ENCODE assay signal across 8 cellular contexts in genomic region chr10:122374246-122374858, GRCh38. TPM values are rescaled to one million over a fixed set of nuclear protein-coding genes. Genes with fewer than 3 reads are reported as not detected.
DNase-seq lines count a peak whose midpoint lies in the region; ATAC-seq and TF ChIP-seq lines count a peak whose summit lies in the region.

PLEKHA1 (plus strand) TSS chr10:122374708; CDS start chr10:122393201, 18,493 bp downstream.

- H3K36me3 ChIP-seq in BLaER1 treated with 17β-estradiol and CSF1 and Interleukin-3, amounts not matched to agents 10 nM and 100 nM: peaks cover 0 to 4% (median 0%) of the 10 kb centered on the region in 11 experiments; a peak in 2 of 22 replicates
- H3K36me3 ChIP-seq in effector memory CD4-positive, alpha-beta T cell (ENCODE audit: control insufficient read depth, insufficient read depth, low read length): no peaks in the 10 kb centered on the region
- H3K36me3 ChIP-seq in lung (ENCODE audit: control insufficient read depth in 2 of 2, insufficient read depth in 2 of 2, low read length in 2 of 2): no peaks in the 10 kb centered on the region

- peak within 1 kb of the TSS; percentile 80 to 98 (median 92) for H3K4me2 ChIP-seq in BLaER1 treated with 17β-estradiol and CSF1 and Interleukin-3, amounts not matched to agents 10 nM and 100 nM

- H3K27ac ChIP-seq in BLaER1 treated with 17β-estradiol and CSF1 and Interleukin-3, amounts not matched to agents 10 nM and 100 nM: peak within 1 kb of the TSS; percentile 59 to 84 (median 77)
- peak within 1 kb of the TSS; percentile 95 for H3K27ac ChIP-seq in effector memory CD4-positive, alpha-beta T cell (ENCODE audit: insufficient read depth, low read length, poor library complexity, severe bottlenecking)
- H3K27ac ChIP-seq in lung (ENCODE audit: low read depth in 1 of 2, low read length in 1 of 2): peak within 1 kb of the TSS; percentile 97 to 100

- DNase-seq in NCI-H82 treated with DMSO at 0.1 percent for 48 hours (lab: John Stamatoyannopoulos, UW; ENCODE audit: unreplicated experiment) (peak; percentile 67), lung (ENCODE audit: low spot score) (peak; percentile 95)
- DNase-seq in activated CD8-positive, alpha-beta memory T cell treated with anti-CD3 and anti-CD28 coated beads for 48 hours (ENCODE audit: low read depth in 2 of 3, low spot score in 2 of 3): peak; percentile 82 to 89 (median 85)
- peak; percentile 85 to 89 (median 88) for DNase-seq in effector memory CD4-positive, alpha-beta T cell
- peak; percentile 72 to 88 (median 87) for DNase-seq in stimulated activated CD4-positive, alpha-beta T cell treated with anti-CD3 and anti-CD28 coated beads, TNF-alpha, amount 100 ng/mL, for 1 hour (ENCODE audit: low read depth in 3 of 3, low spot score in 1 of 3)

- H3K9me3 ChIP-seq in BLaER1 treated with 17β-estradiol and CSF1 and Interleukin-3, amounts not matched to agents 10 nM and 100 nM (replicated peaks in 1 of 11): peaks cover 0 to 2% (median 2%) of the 10 kb centered on the region in 11 experiments; a peak in 5 of 22 replicates
- no peaks in the 10 kb centered on the region for H3K9me3 ChIP-seq in effector memory CD4-positive, alpha-beta T cell (ENCODE audit: control insufficient read depth, low read length)
- H3K9me3 ChIP-seq in lung (ENCODE audit: control insufficient read depth in 2 of 2, insufficient read depth in 1 of 2, low read length in 1 of 2): no peaks in the 10 kb centered on the region

- peaks cover 5 to 17% (median 11%) of the 10 kb centered on the region in 10 experiments; a peak in 18 of 20 replicates for H3K4me1 ChIP-seq in BLaER1 treated with 17β-estradiol and CSF1 and Interleukin-3, amounts not matched to agents 10 nM and 100 nM
- H3K4me1 ChIP-seq in effector memory CD4-positive, alpha-beta T cell (ENCODE audit: control insufficient read depth, insufficient read depth, low read length, poor library complexity, severe bottlenecking): no peaks in the 10 kb centered on the region
- peaks cover 5 to 11% of the 10 kb centered on the region in 2 donors for H3K4me1 ChIP-seq in lung (ENCODE audit: control insufficient read depth in 2 of 2, insufficient read depth in 2 of 2, low read length in 2 of 2)

- H3K27me3 ChIP-seq in BLaER1 treated with 17β-estradiol and CSF1 and Interleukin-3, amounts not matched to agents 10 nM and 100 nM: peaks cover 0 to 46% (median 19%) of the 10 kb centered on the region in 11 experiments; a peak in 10 of 22 replicates
- H3K27me3 ChIP-seq in effector memory CD4-positive, alpha-beta T cell (replicated peaks; ENCODE audit: control insufficient read depth, insufficient read depth, low read length, poor library complexity, severe bottlenecking): no peaks in the 10 kb centered on the region
- H3K27me3 ChIP-seq in lung (ENCODE audit: control insufficient read depth, insufficient read depth): no peaks in the 10 kb centered on the region

- 1% methylated on average over 70 to 71 of the region's 71 CpGs for WGBS in lung, 2 donors

- H3K4me3 ChIP-seq in BLaER1 treated with 17β-estradiol and CSF1 and Interleukin-3, amounts not matched to agents 10 nM and 100 nM: peak within 1 kb of the TSS; percentile 76 to 95 (median 84)
- H3K4me3 ChIP-seq in effector memory CD4-positive, alpha-beta T cell (ENCODE audit: insufficient read depth, low read depth, low read length, poor library complexity, severe bottlenecking): peak within 1 kb of the TSS; percentile 90
- H3K4me3 ChIP-seq in lung: peak within 1 kb of the TSS; percentile 82

- H3K9ac ChIP-seq in BLaER1 treated with 17β-estradiol and CSF1 and Interleukin-3, amounts not matched to agents 10 nM and 100 nM: peak within 1 kb of the TSS; percentile 69 to 93 (median 80)

- ATAC-seq in GM19438 (IDR thresholded peaks at IDR 0.05; ENCODE audit: low read depth, unreplicated experiment) (peak; percentile 90), HG03565 (IDR thresholded peaks at IDR 0.05; ENCODE audit: unreplicated experiment) (peak; percentile 88), lung (ENCODE audit: insufficient read depth, low FRiP score) (peak; percentile 96)

- TF ChIP-seq CTCF in lung (IDR thresholded peaks at IDR 0.05; ENCODE audit: control extremely low read depth, extremely low read depth): no peak

- peaks cover 0 to 31% (median 3%) of the 10 kb centered on the region in 11 experiments; a peak in 5 of 22 replicates for H4K20me1 ChIP-seq in BLaER1 treated with 17β-estradiol and CSF1 and Interleukin-3, amounts not matched to agents 10 nM and 100 nM

RNA-seq across cellular contexts. Expression of gene PLEKHA1, which starts in this region (rescaled TPM):
- 10 to 100 TPM; 33.5 to 73.2 TPM for total RNA-seq in lung
- polyA plus RNA-seq in lung: 10 to 100 TPM; 18.9 to 23.0 TPM

Comparison
In these comparisons a context has a peak if more than half of its experiments do, and no peak if none do; other contexts are left out.
1. Peak in every context shown above with its lines: DNase-seq, ATAC-seq, H3K4me3 ChIP-seq and H3K27ac ChIP-seq.